ENCODE assay signal across 23 cellular contexts in the genomic region with DNA sequence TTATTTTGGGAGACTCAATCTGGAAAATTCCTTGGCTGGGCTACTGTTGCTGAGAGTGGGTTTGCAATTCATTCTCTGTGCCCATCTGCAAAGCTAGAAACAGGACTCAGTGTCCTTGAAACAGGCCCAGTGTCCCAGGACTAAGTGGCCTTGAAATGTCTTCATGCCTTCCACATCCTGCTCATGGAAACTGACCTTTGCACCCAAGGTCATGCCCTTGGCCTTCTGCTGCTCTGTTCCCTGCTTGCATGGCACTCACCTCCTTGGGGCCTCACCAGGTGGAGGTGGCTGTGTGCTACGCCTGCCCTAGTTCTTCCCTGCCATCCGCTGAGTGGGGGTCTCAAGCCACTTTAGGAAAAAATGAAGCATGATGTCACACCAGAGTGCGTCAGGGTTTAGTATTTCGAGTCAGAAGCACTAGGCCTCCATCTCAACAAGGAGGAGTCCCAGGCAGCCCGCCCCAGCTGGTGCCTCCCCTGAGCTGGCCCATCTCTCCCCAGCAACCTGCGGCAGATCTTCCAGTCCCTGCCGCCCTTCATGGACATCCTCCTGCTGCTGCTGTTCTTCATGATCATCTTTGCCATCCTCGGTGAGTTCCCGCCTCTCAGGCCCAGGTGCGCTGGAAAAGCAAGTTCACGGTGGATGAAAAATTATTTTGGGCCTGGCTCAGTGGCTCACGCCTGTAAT.
"Had no signal": no experiment of that assay in that cellular context is flagged by ENCODE, and none has a peak within 500 bp of the region (broad histone marks: within the 10 kb centered on the region; RNA-seq: fewer than 3 reads in every experiment).

No MANE protein-coding gene starts in this region.

- H3K9me3 ChIP-seq: ascending aorta, tibial nerve had no signal

- H3K4me3 ChIP-seq: ascending aorta, dorsolateral prefrontal cortex, tibial nerve had no signal

- H3K9me3 Mint-ChIP-seq: activated CD4-positive, alpha-beta memory T cell treated with anti-CD3 and anti-CD28 coated beads for 36 hours; effector memory CD8-positive, alpha-beta T cell; nephron progenitor cell had no signal

- H3K27ac Mint-ChIP-seq: activated CD4-positive, alpha-beta memory T cell treated with anti-CD3 and anti-CD28 coated beads for 36 hours; activated CD8-positive, alpha-beta memory T cell treated with anti-CD3 and anti-CD28 coated beads, Interleukin-2, amount 10 ng/mL, durations not matched to agents 7 days and 5 days; effector memory CD8-positive, alpha-beta T cell; nephron progenitor cell had no signal

- H3K4me3 Mint-ChIP-seq: activated CD4-positive, alpha-beta memory T cell treated with anti-CD3 and anti-CD28 coated beads for 36 hours; activated CD8-positive, alpha-beta memory T cell treated with anti-CD3 and anti-CD28 coated beads, Interleukin-2, amount 10 ng/mL, durations not matched to agents 7 days and 5 days; effector memory CD8-positive, alpha-beta T cell; nephron progenitor cell had no signal

- H3K27me3 ChIP-seq: ascending aorta, brain microvascular endothelial cell, dorsolateral prefrontal cortex, tibial nerve had no signal

- H3K27me3 Mint-ChIP-seq: activated CD4-positive, alpha-beta memory T cell treated with anti-CD3 and anti-CD28 coated beads for 36 hours; activated CD8-positive, alpha-beta memory T cell treated with anti-CD3 and anti-CD28 coated beads, Interleukin-2, amount 10 ng/mL, durations not matched to agents 7 days and 5 days; effector memory CD8-positive, alpha-beta T cell had no signal

- H3K4me1 ChIP-seq: parathyroid adenoma had no signal

- DNase-seq: activated CD4-positive, alpha-beta memory T cell treated with anti-CD3 and anti-CD28 coated beads for 36 hours; activated CD4-positive, alpha-beta T cell treated with anti-CD3 and anti-CD28 coated beads for 48 hours; activated CD8-positive, alpha-beta memory T cell treated with anti-CD3 and anti-CD28 coated beads, Interleukin-2, amount 10 ng/mL, durations not matched to agents 7 days and 5 days; activated gamma-delta T cell; activated naive CD4-positive, alpha-beta T cell treated with anti-CD3 and anti-CD28 coated beads, Interleukin-2, amount 50 U/mL, for 16 hours; activated T-cell treated with anti-CD3 and anti-CD28 coated beads for 4 hours; brain microvascular endothelial cell; central memory CD4-positive, alpha-beta T cell; effector memory CD8-positive, alpha-beta T cell; foreskin melanocyte; hippocampal formation; kidney glomerular epithelial cell; nephron progenitor cell; nucleus accumbens; stimulated activated CD4-positive, alpha-beta T cell treated with anti-CD3 and anti-CD28 coated beads, Interleukin-4, amount 100 ng/mL, for 1 hour; stimulated activated naive CD4-positive, alpha-beta T cell treated with Interleukin-2 at 50 U/mL for 16 hours; substantia nigra had no signal

- ATAC-seq: activated CD8-positive, alpha-beta memory T cell treated with anti-CD3 and anti-CD28 coated beads, Interleukin-2, amount 10 ng/mL, durations not matched to agents 7 days and 5 days; effector memory CD8-positive, alpha-beta T cell; esophagus mucosa; sciatic nerve had no signal

- H3K27ac ChIP-seq: brain microvascular endothelial cell, parathyroid adenoma had no signal
